Comparison of ENCODE assay signal across 20 cellular contexts in genomic region chrX:123475068-123475724, GRCh38.
A peak's percentile ranks its signal among the peaks of the same experiment; 100 is the strongest.
DNase-seq lines count a peak whose midpoint lies in the region; ATAC-seq, FAIRE-seq and TF ChIP-seq lines count a peak whose summit lies in the region.
"Had no signal": no experiment of that assay in that cellular context is flagged by ENCODE, and none has a peak within 500 bp of the region (broad histone marks: within the 10 kb centered on the region; RNA-seq: fewer than 3 reads in every experiment).

No MANE protein-coding gene starts in this region.

- ATAC-seq in HG02610 (IDR thresholded peaks at IDR 0.05; ENCODE audit: unreplicated experiment) (peak; percentile 72), GM12878 (no peak; the same call in 1 of the 3 replicates), GM18519 (IDR thresholded peaks at IDR 0.05; ENCODE audit: low FRiP score, unreplicated experiment) (no peak)
- ATAC-seq: CD8-positive, alpha-beta T cell; right cardiac atrium; stimulated activated memory B cell treated with anti-CD40 and anti-IgM and Interleukin-4, amounts not matched to agents 10 μg/mL and 1 μg/mL and 100 μg/mL, for 72 hours had no signal

- H3K27me3 ChIP-seq in GM12878 (replicated peaks in 1 of 2; ENCODE audit: control insufficient read depth in 2 of 2, insufficient read depth in 2 of 2, low read length in 1 of 2) = no peaks in the 10 kb centered on the region
- H3K27me3 ChIP-seq in esophagus muscularis mucosa = no peaks in the 10 kb centered on the region
- H3K27me3 ChIP-seq: neutrophil had no signal

- H3K9me3 ChIP-seq in GM12878 (replicated peaks; ENCODE audit: control insufficient read depth, insufficient read depth, low read length) (no peaks in the 10 kb centered on the region), esophagus muscularis mucosa (no peaks in the 10 kb centered on the region)
- H3K9me3 ChIP-seq: neutrophil, tibial nerve had no signal

- TF ChIP-seq CTCF in GM12878 (IDR thresholded peaks at IDR 0.05 in 2 of 3, conservative IDR thresholded peaks at IDR 0.05 in 1 of 3; ENCODE audit: control insufficient read depth in 2 of 3, extremely low read depth in 1 of 3, insufficient read depth in 1 of 3, low read depth in 3 of 3, low read length in 3 of 3) = no peak
- no peak for TF ChIP-seq CTCF in esophagus muscularis mucosa (IDR thresholded peaks at IDR 0.05)

- RAD21 ChIA-PET in GM12878 (lab: Charles Lee; ENCODE audit: unreplicated experiment) = no interaction called here

- no peak for TF ChIP-seq RAD21 in GM12878 (IDR thresholded peaks at IDR 0.05; ENCODE audit: insufficient read depth, low read depth, low read length)

- TF ChIP-seq POLR2A in GM12891 (IDR thresholded peaks at IDR 0.05; ENCODE audit: low read depth, low read length) = no peak
- TF ChIP-seq POLR2A in GM12878 (IDR thresholded peaks at IDR 0.05; ENCODE audit: low read depth, low read length) = no peak
- no peak for TF ChIP-seq POLR2A in esophagus muscularis mucosa (IDR thresholded peaks at IDR 0.05; ENCODE audit: low read depth)

- no peaks in the 10 kb centered on the region for H3K79me2 ChIP-seq in GM12878 (ENCODE audit: control insufficient read depth, insufficient read depth, low read length)

- H3K36me3 ChIP-seq in GM12878 (ENCODE audit: control insufficient read depth in 2 of 2, insufficient read depth in 2 of 2, low read length in 1 of 2) (no peaks in the 10 kb centered on the region), esophagus muscularis mucosa (no peaks in the 10 kb centered on the region)
- H3K36me3 ChIP-seq: neutrophil, tibial nerve had no signal

- peak overlapping the region; percentile 5; the same call in 1 of the 2 replicates for H2AFZ ChIP-seq in GM12878 (ENCODE audit: control insufficient read depth, low read depth, low read length)

- DNase-seq in GM12891 (ENCODE audit: insufficient read length, low spot score) (no peak), GM12878 (ENCODE audit: low read depth, low spot score) (no peak), myocyte (ENCODE audit: low read depth) (peak; percentile 3), substantia nigra (lab: John Stamatoyannopoulos, UW) (no peak), esophagus muscularis mucosa (ENCODE audit: extremely low spot score) (no peak), NCI-H1436 treated with DMSO at 0.1 percent for 48 hours (lab: John Stamatoyannopoulos, UW) (no peak)
- DNase-seq: activated gamma-delta T cell; amniotic stem cell; CD8-positive, alpha-beta T cell; DMS79 treated with DMSO at 0.1 percent for 48 hours; erythroblast; NCI-H2029 treated with DMSO at 0.1 percent for 48 hours; NCI-H510A; right cardiac atrium; Right ventricle myocardium superior had no signal

- CTCF ChIA-PET in GM12878 (lab: Yijun Ruan, JAX) = interaction anchor here (1.5 kb wide), 1 partner anchor 25 kb away, joined by 4 read pairs; no protein-coding TSS in a partner anchor

- H3K9ac ChIP-seq in GM12878 (ENCODE audit: control insufficient read depth, insufficient read depth, low read length) = no peak overlapping the region

- in situ Hi-C loops in GM12878 (cut with MboI) = no loop called here

- intact Hi-C loops in GM12878 (cut with micrococcal nuclease; ENCODE audit: unreplicated experiment) = no loop called here
- intact Hi-C loops in esophagus muscularis mucosa (cut with DNase I) = no loop called here

- SMC1A ChIA-PET in GM12878 (lab: Charles Lee; ENCODE audit: uncharacterized antibody, unreplicated experiment) = interaction anchor here (0.9 to 1.2 kb wide), 2 partner anchors 31 to 48 kb away, joined by 3 read pairs; no protein-coding TSS in a partner anchor

- FAIRE-seq in GM12891 (lab: Jason Lieb, UNC) (peak; percentile 77), GM12878 (lab: Jason Lieb, UNC) (no peak)

- no TSS peak for BruUV-seq in GM12878 (replicated peaks; lab: Mats Ljungman, UMichigan)

- 0 out of 2 replicates have a peak overlapping the region, but pooled peaks have one; percentile 20 for H3K4me2 ChIP-seq in GM12878 (ENCODE audit: control insufficient read depth, insufficient read depth)

- no peak overlapping the region; the same call in 1 of the 2 replicates for H3K27ac ChIP-seq in GM12878 (ENCODE audit: control insufficient read depth, insufficient read depth)
- no peak overlapping the region for H3K27ac ChIP-seq in substantia nigra (ENCODE audit: low read depth, low read length, poor library complexity, severe bottlenecking)
- no peak overlapping the region for H3K27ac ChIP-seq in esophagus muscularis mucosa (replicated peaks in 1 of 4)
- H3K27ac ChIP-seq: neutrophil, tibial nerve had no signal

- no peak for TF ChIP-seq EP300 in GM12878 (IDR thresholded peaks at IDR 0.05; ENCODE audit: borderline replicate concordance in 1 of 2, control insufficient read depth in 1 of 2, low read depth in 2 of 2, low read length in 2 of 2)
- no peak for TF ChIP-seq EP300 in esophagus muscularis mucosa (IDR thresholded peaks at IDR 0.05)

- POLR2A ChIA-PET in GM12878 (lab: Charles Lee) = no interaction called here

- no peaks in the 10 kb centered on the region for H3K4me1 ChIP-seq in GM12878 (ENCODE audit: control insufficient read depth, insufficient read depth, low read length)
- H3K4me1 ChIP-seq in esophagus muscularis mucosa = no peaks in the 10 kb centered on the region
- H3K4me1 ChIP-seq: tibial nerve had no signal

- H4K20me1 ChIP-seq in GM12878 (ENCODE audit: control insufficient read depth, insufficient read depth) = no peaks in the 10 kb centered on the region

- 0% methylated on average over 2 of the region's 2 CpGs for WGBS in GM12878 (ENCODE audit: insufficient coverage, insufficient replicate concordance, low lambda C conversion rate, missing lambda C conversion rate)
- 51% methylated on average over 2 of the region's 2 CpGs for WGBS in esophagus muscularis mucosa

- no peak overlapping the region for H3K4me3 ChIP-seq in GM12878
- H3K4me3 ChIP-seq in esophagus muscularis mucosa = no peak overlapping the region
- H3K4me3 ChIP-seq: tibial nerve had no signal

TF ChIP-seq in GM12891, 5 proteins besides CTCF, POLR2A, EP300 and RAD21:
- no peak for TF ChIP-seq POLR2AphosphoS5 (IDR thresholded peaks at IDR 0.05; ENCODE audit: low read depth, low read length)
- no peak for TF ChIP-seq POU2F2 (IDR thresholded peaks at IDR 0.05; ENCODE audit: low read depth, low read length)
- TF ChIP-seq PAX5 (IDR thresholded peaks at IDR 0.05; ENCODE audit: insufficient read depth, low read length, severe bottlenecking) = no peak
- TF ChIP-seq SPI1 (IDR thresholded peaks at IDR 0.05; ENCODE audit: low read depth, low read length) = no peak
- TF ChIP-seq TAF1 (IDR thresholded peaks at IDR 0.05; ENCODE audit: low read depth, low read length) = no peak

TF ChIP-seq in GM12878, 131 proteins besides CTCF, POLR2A, EP300 and RAD21:
- 0 out of 2 replicates have a peak, but pooled peaks have one; percentile 11 for TF ChIP-seq IKZF1 (conservative IDR thresholded peaks at IDR 0.05)
- TF ChIP-seq HDAC2 (IDR thresholded peaks at IDR 0.05) = no peak
- TF ChIP-seq IKZF2 (IDR thresholded peaks at IDR 0.05) = peak in 1 of 2 experiments; percentile 34; a peak in 1 of 4 replicates
- no peak for TF ChIP-seq CEBPZ (IDR thresholded peaks at IDR 0.05; ENCODE audit: low read depth, low read length)
